ENCODE assay signal across 15 cellular contexts in genomic region chr12:75360920-75361319, GRCh38. TPM values are rescaled to one million over a fixed set of nuclear protein-coding genes. Genes with fewer than 3 reads are reported as not detected.
"Had no signal": no experiment of that assay in that cellular context is flagged by ENCODE, and none has a peak within 500 bp of the region (broad histone marks: within the 10 kb centered on the region; RNA-seq: fewer than 3 reads in every experiment).

No MANE protein-coding gene starts in this region.

- H3K27me3 ChIP-seq: tibial nerve had no signal

- H3K4me3 ChIP-seq: tibial nerve had no signal

- H3K27me3 Mint-ChIP-seq: activated naive CD8-positive, alpha-beta T cell treated with anti-CD3 and anti-CD28 coated beads, Interleukin-2, amount 10 ng/mL, durations not matched to agents 7 days and 5 days had no signal

- ATAC-seq: esophagus mucosa had no signal

- H3K27ac Mint-ChIP-seq: activated naive CD8-positive, alpha-beta T cell treated with anti-CD3 and anti-CD28 coated beads, Interleukin-2, amount 10 ng/mL, durations not matched to agents 7 days and 5 days had no signal

- H3K4me3 Mint-ChIP-seq: activated naive CD8-positive, alpha-beta T cell treated with anti-CD3 and anti-CD28 coated beads, Interleukin-2, amount 10 ng/mL, durations not matched to agents 7 days and 5 days had no signal

- H3K27ac ChIP-seq: tibial nerve had no signal

- DNase-seq: activated CD4-positive, CD25-positive, alpha-beta regulatory T cell treated with anti-CD3 and anti-CD28 coated beads, Interleukin-2, amount 50 U/mL, for 72 hours; activated naive CD8-positive, alpha-beta T cell treated with anti-CD3 and anti-CD28 coated beads, Interleukin-2, amount 10 ng/mL, durations not matched to agents 7 days and 5 days; anterior cingulate cortex; hippocampal formation; kidney glomerular epithelial cell; retina; stimulated activated CD4-positive, alpha-beta T cell treated with anti-CD3 and anti-CD28 coated beads, Interleukin-4, amount 100 ng/mL, for 4 hours had no signal

RNA-seq across cellular contexts. Expression of gene GLIPR1L1, which starts 26.4 kb away (rescaled TPM):
- total RNA-seq: activated naive CD8-positive, alpha-beta T cell treated with anti-CD3 and anti-CD28 coated beads, Interleukin-2, amount 10 ng/mL, durations not matched to agents 7 days and 5 days; chondrocyte; dermis microvascular lymphatic vessel endothelial cell; esophagus mucosa; glomerular endothelial cell; liver; skeletal muscle tissue; subcutaneous adipose tissue; tibial nerve had no signal
- polyA plus RNA-seq: liver had no signal

RNA-seq across cellular contexts. Expression of gene GLIPR1L2, which starts 30.0 kb away (rescaled TPM):
- total RNA-seq: skeletal muscle tissue had no signal
